17 cellular contexts compared by ENCODE assay signal in the genomic region with DNA sequence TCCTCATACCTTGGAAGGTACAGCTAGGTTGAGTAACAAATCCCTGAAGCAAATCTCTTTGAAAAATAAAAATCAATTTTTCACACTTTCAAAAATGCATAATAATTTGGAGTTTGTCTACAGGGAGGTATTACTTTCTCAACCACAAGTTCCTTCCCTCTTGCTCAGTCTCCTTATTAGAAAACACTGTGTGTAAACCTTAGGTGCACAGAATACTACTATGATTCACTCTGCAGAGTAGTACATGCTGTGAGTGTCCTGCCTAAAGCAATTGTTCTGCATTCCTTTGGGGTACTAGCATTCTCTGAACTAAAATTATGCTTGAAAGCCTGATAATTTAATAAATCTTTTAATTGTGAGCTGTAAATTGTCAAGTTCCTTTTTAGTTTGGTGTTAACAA.
A peak's percentile ranks its signal among the peaks of the same experiment; 100 is the strongest.
DNase-seq lines count a peak whose midpoint lies in the region; ATAC-seq and TF ChIP-seq lines count a peak whose summit lies in the region.
"Had no signal": no experiment of that assay in that cellular context is flagged by ENCODE, and none has a peak within 500 bp of the region (broad histone marks: within the 10 kb centered on the region; RNA-seq: fewer than 3 reads in every experiment).

No MANE protein-coding gene starts in this region.

- DNase-seq in EH (ENCODE audit: low read depth) = peak; percentile 41
- peak; percentile 41 for DNase-seq in NCI-H226
- DNase-seq in mammary epithelial cell = peak; percentile 71
- DNase-seq in kidney tubule cell (ENCODE audit: low spot score) = peak; percentile 22
- no peak for DNase-seq in NK-92 treated with Interleukin-12 subunit alpha and Interleukin-12 subunit beta, amount 100 ng/mL, for 24 hours (lab: John Stamatoyannopoulos, UW)
- no peak for DNase-seq in NCI-H2171 treated with DMSO at 0.1 percent for 48 hours (lab: John Stamatoyannopoulos, UW)
- DNase-seq: BE2C; CD4-positive, alpha-beta memory T cell; DND-41; HFFc6; NCI-H187 treated with DMSO at 0.1 percent for 48 hours; NCI-H82; Peyer's patch; SHP77 had no signal

- CTCF ChIA-PET in mammary epithelial cell (lab: Charles Lee; ENCODE audit: low non-redundant PET) = no interaction called here

- H4K20me1 ChIP-seq in mammary epithelial cell (ENCODE audit: insufficient read depth, low read length) = no peaks in the 10 kb centered on the region

- no peak overlapping the region for H2AFZ ChIP-seq in mammary epithelial cell (ENCODE audit: low read depth, low read length)

- H3K4me3 ChIP-seq in mammary epithelial cell (replicated peaks in 1 of 3; ENCODE audit: insufficient read depth in 1 of 3, low read depth in 2 of 3, low read length in 3 of 3) = no peak overlapping the region
- H3K4me3 ChIP-seq: Peyer's patch had no signal

- H3K4me2 ChIP-seq in mammary epithelial cell (ENCODE audit: insufficient read depth, low read depth, low read length) = peak overlapping the region; percentile 37
- H3K4me2 ChIP-seq: KMS-11 had no signal

- H3K27me3 ChIP-seq in mammary epithelial cell (ENCODE audit: insufficient read depth, low read length) = no peaks in the 10 kb centered on the region
- H3K27me3 ChIP-seq: BE2C, Peyer's patch had no signal

- dilution Hi-C loops in mammary epithelial cell (cut with HindIII; ENCODE audit: low sequenced_read_pairs) = no loop called here

- H3K4me1 ChIP-seq in mammary epithelial cell (ENCODE audit: insufficient read depth, low read length) = peaks cover 42% of the 10 kb centered on the region
- H3K4me1 ChIP-seq: BE2C, Peyer's patch had no signal

- no peak overlapping the region for H3K9ac ChIP-seq in mammary epithelial cell (ENCODE audit: insufficient read depth, low read length)
- H3K9ac ChIP-seq: KMS-11 had no signal

- no peak for TF ChIP-seq CTCF in mammary epithelial cell (conservative IDR thresholded peaks at IDR 0.05 in 1 of 2, IDR thresholded peaks at IDR 0.05 in 1 of 2; ENCODE audit: extremely low read depth in 1 of 2, insufficient read depth in 1 of 2, low read depth in 1 of 2, low read length in 2 of 2)

- no peak for ATAC-seq in GM21723 (IDR thresholded peaks at IDR 0.05; ENCODE audit: unreplicated experiment)
- no peak for ATAC-seq in GM18870 (IDR thresholded peaks at IDR 0.05; ENCODE audit: unreplicated experiment)

- no peaks in the 10 kb centered on the region for H3K9me3 ChIP-seq in mammary epithelial cell (replicated peaks; ENCODE audit: insufficient read depth, low read length)
- H3K9me3 ChIP-seq: BE2C, Peyer's patch had no signal

- intact Hi-C loops in mammary epithelial cell (cut with micrococcal nuclease) = loop anchor here (10.0 kb wide), 1 partner anchor 103 kb away; no protein-coding TSS in a partner anchor

- no peaks in the 10 kb centered on the region for H3K36me3 ChIP-seq in mammary epithelial cell (ENCODE audit: insufficient read depth, low read length)
- H3K36me3 ChIP-seq: BE2C, Peyer's patch had no signal

- BruUV-seq in mammary epithelial cell (replicated peaks; lab: Mats Ljungman, UMichigan) = no TSS peak

- H3K79me2 ChIP-seq in mammary epithelial cell (ENCODE audit: insufficient read depth, low read length) = no peaks in the 10 kb centered on the region

- H3K27ac ChIP-seq in mammary epithelial cell (ENCODE audit: insufficient read depth, low read depth, low read length) = peak overlapping the region; percentile 54
- H3K27ac ChIP-seq: KMS-11, Peyer's patch had no signal

- in situ Hi-C loops in mammary epithelial cell (cut with MboI; ENCODE audit: low sequenced_read_pairs in 2 of 2) = no loop called here

Comparison
In these comparisons a context has a peak if more than half of its experiments do, and no peak if none do; other contexts are left out.
1. DNase-seq: peak in EH (single experiment), NCI-H226 (single experiment), mammary epithelial cell (single experiment) and kidney tubule cell (single experiment); none in NK-92 treated with Interleukin-12 subunit alpha and Interleukin-12 subunit beta, amount 100 ng/mL, for 24 hours (single experiment) and NCI-H2171 treated with DMSO at 0.1 percent for 48 hours (single experiment).